Comparison of ENCODE assay signal across 8 cellular contexts in genomic region chr19:16328824-16329482, GRCh38. TPM values are rescaled to one million over a fixed set of nuclear protein-coding genes. Genes with fewer than 3 reads are reported as not detected.
DNase-seq lines count a peak whose midpoint lies in the region; ATAC-seq and TF ChIP-seq lines count a peak whose summit lies in the region.

No MANE protein-coding gene starts in this region.

- DNase-seq in activated gamma-delta T cell treated with Interleukin-2 at 50 U/mL for 16 hours (peak; percentile 55), activated gamma-delta T cell (lab: John Stamatoyannopoulos, UW) (no peak), foreskin keratinocyte (no peak), thoracic aorta (ENCODE audit: low spot score) (no peak), aorta (no peak)
- peak; percentile 64 for DNase-seq in activated CD8-positive, alpha-beta memory T cell treated with anti-CD3 and anti-CD28 coated beads for 24 hours

- peak; percentile 20 for TF ChIP-seq CTCF in foreskin keratinocyte (conservative IDR thresholded peaks at IDR 0.05)
- TF ChIP-seq CTCF in thoracic aorta (IDR thresholded peaks at IDR 0.05), result no peak

- H3K4me3 ChIP-seq in thoracic aorta, result peak overlapping the region; percentile 98
- H3K4me3 ChIP-seq in aorta (ENCODE audit: low read length in 2 of 2), result no peak overlapping the region

- H3K4me1 ChIP-seq in foreskin keratinocyte (no peaks in the 10 kb centered on the region), thoracic aorta (ENCODE audit: control insufficient read depth in 1 of 2, low read depth in 2 of 2) (peaks cover 20 to 45% of the 10 kb centered on the region in 2 donors), aorta (ENCODE audit: control insufficient read depth in 1 of 2, insufficient read depth in 2 of 2, low read length in 2 of 2) (no peaks in the 10 kb centered on the region)

- H3K27ac ChIP-seq in foreskin keratinocyte, result no peak overlapping the region
- peak overlapping the region; percentile 98 to 99 for H3K27ac ChIP-seq in thoracic aorta
- peak overlapping the region in 1 of 2 donors; percentile 91 for H3K27ac ChIP-seq in aorta (ENCODE audit: low read depth in 1 of 2, low read length in 2 of 2)

- ATAC-seq in foreskin keratinocyte, result no peak
- ATAC-seq in thoracic aorta (ENCODE audit: insufficient number of reproducible peaks, low FRiP score, low read depth), result no peak
- no peak for ATAC-seq in aorta (ENCODE audit: low FRiP score)
- ATAC-seq in GM19452 (IDR thresholded peaks at IDR 0.05; ENCODE audit: unreplicated experiment), result no peak
- no peak for ATAC-seq in GM21619 (IDR thresholded peaks at IDR 0.05; ENCODE audit: unreplicated experiment)

- H3K9me3 ChIP-seq in thoracic aorta (no peaks in the 10 kb centered on the region), aorta (ENCODE audit: control insufficient read depth, low read length) (no peaks in the 10 kb centered on the region)

- intact Hi-C loops in aorta (cut with DNase I), result loop anchor here (5.0 kb wide), 3 partner anchors 37 to 262 kb away; no protein-coding TSS in a partner anchor

- H3K36me3 ChIP-seq in thoracic aorta (no peaks in the 10 kb centered on the region), aorta (ENCODE audit: control insufficient read depth in 1 of 2, insufficient read depth in 2 of 2, low read length in 1 of 2) (no peaks in the 10 kb centered on the region)

- H3K27me3 ChIP-seq in foreskin keratinocyte (peaks cover 37% of the 10 kb centered on the region), thoracic aorta (replicated peaks; ENCODE audit: insufficient read depth) (no peaks in the 10 kb centered on the region), aorta (ENCODE audit: control insufficient read depth in 1 of 2, insufficient read depth in 2 of 2, low read length in 1 of 2) (no peaks in the 10 kb centered on the region)

- 65% methylated on average over 11 of the region's 11 CpGs for WGBS in aorta, 2 donors

RNA-seq across cellular contexts. Expression of gene KLF2, which starts 4.3 kb away (rescaled TPM):
- total RNA-seq in foreskin keratinocyte (0.32 and 0.65 TPM in 2 replicates), thoracic aorta (100 to 1,000 TPM in 1 of 2 donors, 10 to 100 TPM in 1; 34.9 to 146 TPM), aorta (100 to 1,000 TPM in 1 of 2 donors, 10 to 100 TPM in 1; 98.9 to 223 TPM)
- polyA plus RNA-seq in foreskin keratinocyte (0.22 and 0.32 TPM in 2 replicates), aorta (10 to 100 TPM in 1 of 2 donors, 1 to 10 TPM in 1; 4.8 to 12.4 TPM)

Comparison
In these comparisons a context has a peak if more than half of its experiments do, and no peak if none do; other contexts are left out.
1. DNase-seq: peak in activated gamma-delta T cell treated with Interleukin-2 at 50 U/mL for 16 hours (single experiment) and activated CD8-positive, alpha-beta memory T cell treated with anti-CD3 and anti-CD28 coated beads for 24 hours (single experiment); none in activated gamma-delta T cell (single experiment), foreskin keratinocyte (0 of 2), thoracic aorta (single experiment) and aorta (0 of 2).
2. RNA of gene KLF2, which starts 4.3 kb away (total RNA-seq): 98.9 to 223 TPM in aorta and 34.9 to 146 TPM in thoracic aorta; 0.32 to 0.65 TPM in foreskin keratinocyte; every median in the first group is over 10 times any median in the second.